8 cellular contexts compared by ENCODE assay signal in the genomic region with DNA sequence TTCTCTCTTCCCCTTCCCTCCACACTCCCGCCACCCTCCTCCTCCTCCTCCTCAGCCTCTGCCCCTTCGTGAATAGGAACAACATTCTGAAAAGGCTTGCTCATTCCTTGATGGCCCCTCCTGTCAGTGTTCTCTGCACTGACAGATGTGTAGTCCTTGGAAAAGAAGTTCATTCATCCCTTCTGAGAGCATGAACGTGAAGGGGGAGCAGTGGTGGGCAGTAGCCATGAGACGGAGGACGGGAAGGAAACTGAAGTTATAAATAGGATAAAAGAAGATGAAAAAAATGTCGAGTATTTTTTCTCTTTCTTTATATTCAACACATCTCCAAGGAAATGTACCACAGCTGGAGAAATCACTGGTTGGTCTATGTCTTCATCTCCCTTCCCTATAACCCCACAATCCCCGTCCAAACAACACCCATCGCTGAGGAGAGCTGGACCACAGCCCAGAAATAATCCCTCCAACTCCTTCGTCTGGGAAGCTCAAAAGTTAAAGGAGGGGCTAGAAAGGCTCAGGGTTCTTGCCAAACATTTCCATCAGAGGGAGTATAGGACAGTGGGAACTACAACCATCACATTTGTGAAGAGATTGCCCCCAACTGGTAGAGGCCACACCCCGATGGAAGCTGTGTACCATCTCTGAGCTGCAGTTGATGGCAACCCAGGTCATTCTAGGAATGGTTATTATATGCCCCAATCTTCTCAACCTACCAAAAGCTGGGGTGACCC. TPM values are rescaled to one million over a fixed set of nuclear protein-coding genes. Genes with fewer than 3 reads are reported as not detected.
DNase-seq lines count a peak whose midpoint lies in the region; ATAC-seq and TF ChIP-seq lines count a peak whose summit lies in the region.

No MANE protein-coding gene starts in this region.

- TF ChIP-seq CTCF in GM06990 (IDR thresholded peaks at IDR 0.05; ENCODE audit: insufficient read depth, low read length, poor library complexity, severe bottlenecking) (peak; percentile 53), NB4 (IDR thresholded peaks at IDR 0.05; ENCODE audit: low read depth, low read length) (peak; percentile 32), endodermal cell (conservative IDR thresholded peaks at IDR 0.05) (peak; percentile 62), osteoblast (IDR thresholded peaks at IDR 0.05; ENCODE audit: extremely low read depth, low read depth, low read length) (peak; percentile 42)

- H3K9ac ChIP-seq in endodermal cell (ENCODE audit: extremely low read depth, low read length, poor library complexity, severe bottlenecking), result no peak overlapping the region

- H3K9me3 ChIP-seq in endodermal cell (ENCODE audit: control insufficient read depth, low read length) (no peaks in the 10 kb centered on the region), osteoblast (ENCODE audit: low read depth, low read length) (no peaks in the 10 kb centered on the region)

- H3K4me1 Mint-ChIP-seq in endodermal cell, result peaks cover 16% of the 10 kb centered on the region

- peaks cover 23% of the 10 kb centered on the region for H3K27me3 Mint-ChIP-seq in endodermal cell (ENCODE audit: insufficient read depth)

- TF ChIP-seq POLR2A in NB4 (IDR thresholded peaks at IDR 0.05; ENCODE audit: extremely low read depth, insufficient read length), result no peak

- H3K27ac Mint-ChIP-seq in endodermal cell, result no peak overlapping the region

- WGBS in endodermal cell (ENCODE audit: insufficient coverage in 1 of 2, insufficient read length in 1 of 2), 2 experiments, result 70 to 86% methylated on average over 3 to 10 of the region's 10 CpGs

- H3K36me3 ChIP-seq in GM06990 (ENCODE audit: control insufficient read depth, insufficient read depth, low read length), result no peaks in the 10 kb centered on the region
- no peaks in the 10 kb centered on the region for H3K36me3 ChIP-seq in endodermal cell (ENCODE audit: control insufficient read depth, insufficient read depth, low read length)
- no peaks in the 10 kb centered on the region for H3K36me3 ChIP-seq in osteoblast (ENCODE audit: insufficient read depth, low read length)

- H3K4me3 Mint-ChIP-seq in endodermal cell, result no peak overlapping the region

- H3K27me3 ChIP-seq in GM06990 (replicated peaks; ENCODE audit: control insufficient read depth, insufficient read depth, low read length) (no peaks in the 10 kb centered on the region), endodermal cell (ENCODE audit: control insufficient read depth, insufficient read depth, low read length, poor library complexity, severe bottlenecking) (peaks cover 15% of the 10 kb centered on the region), osteoblast (ENCODE audit: insufficient read depth, low read length) (no peaks in the 10 kb centered on the region)

- H3K36me3 Mint-ChIP-seq in endodermal cell (ENCODE audit: low read depth), result no peaks in the 10 kb centered on the region

- DNase-seq in GM06990 (ENCODE audit: extremely low read depth, insufficient read length), result no peak
- peak; percentile 59 for DNase-seq in NB4 (ENCODE audit: low read depth)
- DNase-seq in endodermal cell, result no peak
- no peak for DNase-seq in osteoblast (ENCODE audit: insufficient read length, low spot score, missing footprints)
- DNase-seq in ureter (ENCODE audit: low spot score), result no peak
- DNase-seq in stimulated activated CD4-positive, alpha-beta T cell treated with anti-CD3 and anti-CD28 coated beads, Interleukin-15, amount 100 ng/mL, for 24 hours, result no peak

- H3K4me3 ChIP-seq in GM06990 (replicated peaks; ENCODE audit: low read depth, low read length), result peak overlapping the region; percentile 53
- no peak overlapping the region for H3K4me3 ChIP-seq in NB4 (ENCODE audit: low read depth, low read length)
- no peak overlapping the region for H3K4me3 ChIP-seq in endodermal cell (ENCODE audit: low read length)
- H3K4me3 ChIP-seq in osteoblast (ENCODE audit: insufficient read depth, low read length), result peak overlapping the region; percentile 6

- H4K20me1 ChIP-seq in osteoblast (ENCODE audit: insufficient read depth, low read length), result no peaks in the 10 kb centered on the region

- ATAC-seq in GM21367 (IDR thresholded peaks at IDR 0.05; ENCODE audit: unreplicated experiment), result no peak
- no peak for ATAC-seq in HG02970 (IDR thresholded peaks at IDR 0.05; ENCODE audit: low FRiP score, unreplicated experiment)

- H3K4me1 ChIP-seq in endodermal cell (ENCODE audit: control insufficient read depth, insufficient read depth, low read length) (no peaks in the 10 kb centered on the region), osteoblast (ENCODE audit: insufficient read depth, low read length) (peaks cover 15% of the 10 kb centered on the region)

- no peaks in the 10 kb centered on the region for H3K9me3 Mint-ChIP-seq in endodermal cell

- H2AFZ ChIP-seq in osteoblast (ENCODE audit: low read length), result peak overlapping the region; percentile 47

- peak overlapping the region; percentile 40 for H3K27ac ChIP-seq in endodermal cell (ENCODE audit: low read depth, low read length)
- H3K27ac ChIP-seq in osteoblast (ENCODE audit: low read depth, low read length), result no peak overlapping the region

- H3K4me2 ChIP-seq in osteoblast (ENCODE audit: insufficient read depth, low read length), result peak overlapping the region; percentile 57

- H3K79me2 ChIP-seq in osteoblast (ENCODE audit: insufficient read depth, low read length), result no peaks in the 10 kb centered on the region

RNA-seq across cellular contexts. Expression of a gene that starts 33.5 kb away (rescaled TPM):
- total RNA-seq in endodermal cell (10 to 100 TPM; 34.3 to 36.4 TPM), osteoblast (64.2 and 67.3 TPM in 2 replicates), ureter (112 TPM)
- polyA plus RNA-seq in endodermal cell (2013, experiment 1 of 2), result 24.1 TPM
- 23.3 TPM for polyA plus RNA-seq in endodermal cell (2013, experiment 2 of 2)

Comparison
In these comparisons a context has a peak if more than half of its experiments do, and no peak if none do; other contexts are left out.
1. H3K4me3 ChIP-seq: peak in GM06990 (single experiment) and osteoblast (single experiment); none in NB4 (single experiment) and endodermal cell (single experiment).
2. Peak in every context shown above with its lines, with median percentiles within 50 percentile points of each other: CTCF ChIP-seq.